Comparison of ENCODE assay signal across 21 cellular contexts in genomic region chr22:19064354-19065054, GRCh38.
"Had no signal": no experiment of that assay in that cellular context is flagged by ENCODE, and none has a peak within 500 bp of the region (broad histone marks: within the 10 kb centered on the region; RNA-seq: fewer than 3 reads in every experiment).

No MANE protein-coding gene starts in this region.

- H3K27me3 ChIP-seq: colonic mucosa, esophagus muscularis mucosa, gastrocnemius medialis had no signal

- H3K27me3 Mint-ChIP-seq: activated CD4-positive, alpha-beta memory T cell treated with anti-CD3 and anti-CD28 coated beads for 36 hours; naive thymus-derived CD4-positive, alpha-beta T cell; type B pancreatic cell had no signal

- ATAC-seq: activated naive CD4-positive, alpha-beta T cell treated with anti-CD3 and anti-CD28 coated beads, Interleukin-2, amount 50 U/mL, for 72 hours; gastrocnemius medialis; left cardiac atrium; naive thymus-derived CD4-positive, alpha-beta T cell had no signal

- H3K4me3 Mint-ChIP-seq: activated CD4-positive, alpha-beta memory T cell treated with anti-CD3 and anti-CD28 coated beads for 36 hours; activated T-helper 1 cell treated with anti-CD3 and anti-CD28 coated beads, Interleukin-12 subunit alpha, Interleukin-12 subunit beta, Interleukin-2, Interleukin-4 antibody, amounts not matched to agents 30 ng/mL and 10 ng/mL and 1 ng/mL, durations not matched to agents 14 hours and 24 hours and 36 hours; naive thymus-derived CD4-positive, alpha-beta T cell; neural crest cell; type B pancreatic cell had no signal

- H3K36me3 ChIP-seq: colonic mucosa had no signal

- H3K9me3 ChIP-seq: colonic mucosa, esophagus muscularis mucosa, gastrocnemius medialis, thoracic aorta had no signal

- FAIRE-seq: astrocyte, islet of Langerhans had no signal

- H3K4me1 ChIP-seq: colonic mucosa had no signal

- H3K27ac ChIP-seq: colonic mucosa, esophagus muscularis mucosa, gastrocnemius medialis, SK-N-MC, thoracic aorta had no signal

- DNase-seq: activated CD4-positive, alpha-beta memory T cell treated with anti-CD3 and anti-CD28 coated beads for 36 hours; activated CD4-positive, alpha-beta T cell treated with anti-CD3 and anti-CD28 coated beads for 48 hours; activated T-cell treated with anti-CD3 and anti-CD28 coated beads for 4 hours; colonic mucosa; gastrocnemius medialis; left cardiac atrium; naive thymus-derived CD4-positive, alpha-beta T cell; stimulated activated CD4-positive, alpha-beta T cell treated with anti-CD3 and anti-CD28 coated beads, Interleukin-1b, Interleukin-23, amount 100 ng/mL, for 48 hours; stimulated activated naive CD4-positive, alpha-beta T cell; SW 1271; T-helper 2 cell had no signal

- H3K9me3 Mint-ChIP-seq: activated CD4-positive, alpha-beta memory T cell treated with anti-CD3 and anti-CD28 coated beads for 36 hours; activated naive CD4-positive, alpha-beta T cell treated with anti-CD3 and anti-CD28 coated beads, Interleukin-2, amount 50 U/mL, for 72 hours; activated T-helper 1 cell treated with anti-CD3 and anti-CD28 coated beads, Interleukin-12 subunit alpha, Interleukin-12 subunit beta, Interleukin-2, Interleukin-4 antibody, amounts not matched to agents 30 ng/mL and 10 ng/mL and 1 ng/mL, durations not matched to agents 14 hours and 24 hours and 36 hours; naive thymus-derived CD4-positive, alpha-beta T cell; neural crest cell; type B pancreatic cell had no signal

- H3K4me3 ChIP-seq: colonic mucosa, esophagus muscularis mucosa, gastrocnemius medialis, lung, SK-N-MC, thoracic aorta had no signal

- H3K27ac Mint-ChIP-seq: activated CD4-positive, alpha-beta memory T cell treated with anti-CD3 and anti-CD28 coated beads for 36 hours; activated naive CD4-positive, alpha-beta T cell treated with anti-CD3 and anti-CD28 coated beads, Interleukin-2, amount 50 U/mL, for 72 hours; activated T-helper 1 cell treated with anti-CD3 and anti-CD28 coated beads, Interleukin-12 subunit alpha, Interleukin-12 subunit beta, Interleukin-2, Interleukin-4 antibody, amounts not matched to agents 30 ng/mL and 10 ng/mL and 1 ng/mL, durations not matched to agents 14 hours and 24 hours and 36 hours; type B pancreatic cell had no signal
